8 cellular contexts compared by ENCODE assay signal in genomic region chr2:87573880-87574517, GRCh38.
A peak's percentile ranks its signal among the peaks of the same experiment; 100 is the strongest.
DNase-seq lines count a peak whose midpoint lies in the region; ATAC-seq and TF ChIP-seq lines count a peak whose summit lies in the region.
"Not testable (repeated sequence)": the region's sequence is repeated elsewhere in the genome, so short reads cannot be mapped to it uniquely, and the experiment has no call there.

No MANE protein-coding gene starts in this region.

- not testable (repeated sequence) for H2AFZ ChIP-seq in Karpas-422 (ENCODE audit: low read length)

- 100% methylated on average over 1 of the region's 9 CpGs; no CpG with 5 or more reads in 1 of the 2 donors for WGBS in thyroid gland, 2 donors

- not testable (repeated sequence) for H4K20me1 ChIP-seq in Karpas-422 (ENCODE audit: insufficient read depth, low read depth, low read length)

- not testable (repeated sequence) for H3K4me1 ChIP-seq in Karpas-422 (ENCODE audit: low read length); cardiac muscle cell (ENCODE audit: low read depth); thyroid gland
- H3K4me1 ChIP-seq in neutrophil (ENCODE audit: control insufficient read depth in 1 of 2, insufficient read depth in 1 of 2, low read depth in 1 of 2, low read length in 1 of 2) = peaks cover 13 to 17% of the 10 kb centered on the region in 2 experiments

- H3K4me3 ChIP-seq in Karpas-422 (ENCODE audit: low read length); cardiac muscle cell; neutrophil (ENCODE audit: low read depth in 1 of 2, low read length in 1 of 2); thyroid gland (replicated peaks in 1 of 3): not testable (repeated sequence)

- intact Hi-C loops in left cardiac atrium (cut with DNase I); thyroid gland (cut with DNase I): not testable (repeated sequence)

- not testable (repeated sequence) for H3K9me2 ChIP-seq in Karpas-422 (replicated peaks; ENCODE audit: insufficient read depth, low read length)

- not testable (repeated sequence) for H3K9ac ChIP-seq in Karpas-422 (ENCODE audit: low read length)

- not testable (repeated sequence) for H3K9me3 ChIP-seq in Karpas-422 (ENCODE audit: low read length); cardiac muscle cell (ENCODE audit: low read depth); neutrophil; thyroid gland

- H3K36me3 ChIP-seq in Karpas-422 (ENCODE audit: insufficient read depth, low read length); cardiac muscle cell; neutrophil; thyroid gland: not testable (repeated sequence)

- H3K27ac ChIP-seq in Karpas-422 (ENCODE audit: low read length) = not testable (repeated sequence)
- peak overlapping the region; percentile 89 for H3K27ac ChIP-seq in cardiac muscle cell
- H3K27ac ChIP-seq in neutrophil = peak overlapping the region; percentile 48
- H3K27ac ChIP-seq in thyroid gland = peak overlapping the region in 2 of 3 donors; percentile 35 to 56

- not testable (repeated sequence) for TF ChIP-seq CTCF in cardiac muscle cell (IDR thresholded peaks at IDR 0.05; ENCODE audit: low read depth, low read length); neutrophil (IDR thresholded peaks at IDR 0.05); thyroid gland (IDR thresholded peaks at IDR 0.05)

- not testable (repeated sequence) for TF ChIP-seq POLR2A in thyroid gland (IDR thresholded peaks at IDR 0.05)

- DNase-seq in EH (ENCODE audit: low read depth) (peak; percentile 9), Karpas-422 (peak; percentile 4), foreskin melanocyte (peak; percentile 0), islet precursor cell (peak; percentile 56)
- DNase-seq in cardiac muscle cell (ENCODE audit: low read depth in 1 of 2, low spot score in 1 of 2); left cardiac atrium; thyroid gland: not testable (repeated sequence)

- H3K27me3 ChIP-seq in Karpas-422 (ENCODE audit: low read length); cardiac muscle cell; neutrophil; thyroid gland: not testable (repeated sequence)

- not testable (repeated sequence) for H3K4me2 ChIP-seq in Karpas-422 (ENCODE audit: low read depth, low read length, poor library complexity, severe bottlenecking)

- H3K79me2 ChIP-seq in Karpas-422 (ENCODE audit: low read length) = not testable (repeated sequence)

- peak; percentile 20 to 58 for ATAC-seq in left cardiac atrium
